Comparison of ENCODE assay signal across 1 cellular context in genomic region chr22:44142421-44143116, GRCh38.
TF ChIP-seq lines count a peak whose summit lies in the region.

No MANE protein-coding gene starts in this region.

TF ChIP-seq in IMR-90, 13 proteins besides CTCF, POLR2A, EP300 and RAD21:
- TF ChIP-seq CHD1 (IDR thresholded peaks at IDR 0.05; ENCODE audit: low read depth, low read length) (no peak), NFE2L2 (IDR thresholded peaks at IDR 0.05; ENCODE audit: low read depth, low read length) (no peak), MXI1 (IDR thresholded peaks at IDR 0.05; ENCODE audit: borderline replicate concordance, low read depth, low read length) (no peak), FOS (IDR thresholded peaks at IDR 0.05; ENCODE audit: low read depth, low read length) (no peak), ELK1 (IDR thresholded peaks at IDR 0.05; ENCODE audit: borderline replicate concordance, low read depth, low read length) (no peak), SMC3 (IDR thresholded peaks at IDR 0.05; ENCODE audit: low read depth, low read length) (no peak), RCOR1 (IDR thresholded peaks at IDR 0.05; ENCODE audit: insufficient replicate concordance, low read length) (no peak), RFX5 (IDR thresholded peaks at IDR 0.05; ENCODE audit: low read depth, low read length) (no peak), MAFK (IDR thresholded peaks at IDR 0.05; ENCODE audit: low read depth, low read length) (no peak), BHLHE40 (IDR thresholded peaks at IDR 0.05; ENCODE audit: low read depth, low read length) (no peak)
- TF ChIP-seq, protein P1, sequence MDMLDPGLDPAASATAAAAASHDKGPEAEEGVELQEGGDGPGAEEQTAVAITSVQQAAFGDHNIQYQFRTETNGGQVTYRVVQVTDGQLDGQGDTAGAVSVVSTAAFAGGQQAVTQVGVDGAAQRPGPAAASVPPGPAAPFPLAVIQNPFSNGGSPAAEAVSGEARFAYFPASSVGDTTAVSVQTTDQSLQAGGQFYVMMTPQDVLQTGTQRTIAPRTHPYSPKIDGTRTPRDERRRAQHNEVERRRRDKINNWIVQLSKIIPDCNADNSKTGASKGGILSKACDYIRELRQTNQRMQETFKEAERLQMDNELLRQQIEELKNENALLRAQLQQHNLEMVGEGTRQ (IDR thresholded peaks at IDR 0.05; ENCODE audit: low read depth, low read length) = no peak
